1 cellular context compared by ENCODE assay signal in genomic region chr17:18161226-18162094, GRCh38.
TF ChIP-seq lines count a peak whose summit lies in the region.

No MANE protein-coding gene starts in this region.

TF ChIP-seq in GM12878, 131 proteins besides CTCF, POLR2A, EP300 and RAD21 (continued from another document):
- TF ChIP-seq MLLT1 (IDR thresholded peaks at IDR 0.05) (0 out of 2 replicates have a peak, but pooled peaks have one; percentile 16), NR2F1 (conservative IDR thresholded peaks at IDR 0.05) (peak; percentile 99), MXI1 (IDR thresholded peaks at IDR 0.05; ENCODE audit: low read depth, low read length) (0 out of 2 replicates have a peak, but pooled peaks have one; percentile 35), BCL3 (IDR thresholded peaks at IDR 0.05; ENCODE audit: borderline replicate concordance, insufficient read depth, low read depth, low read length, poor library complexity, severe bottlenecking) (peak; percentile 42), MAX (IDR thresholded peaks at IDR 0.05; ENCODE audit: low read depth, low read length) (peak; percentile 15; the same call in 1 of the 2 replicates), BACH1 (IDR thresholded peaks at IDR 0.05; ENCODE audit: borderline replicate concordance) (peak; percentile 53; the same call in 1 of the 2 replicates), NBN (IDR thresholded peaks at IDR 0.05) (no peak), ATF7 (IDR thresholded peaks at IDR 0.05; ENCODE audit: low read depth) (peak; percentile 63), IKZF2 (IDR thresholded peaks at IDR 0.05) (peak; percentile 50 to 55; a peak in 2 of 4 replicates), GATAD2B (conservative IDR thresholded peaks at IDR 0.05; ENCODE audit: low read depth) (peak; percentile 63), USF1 (IDR thresholded peaks at IDR 0.05; ENCODE audit: borderline replicate concordance, extremely low read length, insufficient read depth, low read depth, low read length) (no peak), RAD51 (IDR thresholded peaks at IDR 0.05) (no peak), CHD2 (IDR thresholded peaks at IDR 0.05; ENCODE audit: borderline replicate concordance, low read depth, low read length) (peak; percentile 42; the same call in 1 of the 2 replicates), CREM (IDR thresholded peaks at IDR 0.05; ENCODE audit: low read depth) (peak; percentile 45; the same call in 1 of the 2 replicates), IKZF1 (conservative IDR thresholded peaks at IDR 0.05) (peak; percentile 70), TBL1XR1 (IDR thresholded peaks at IDR 0.05; ENCODE audit: low read depth, low read length) (peak; percentile 76), MTA2 (IDR thresholded peaks at IDR 0.05; ENCODE audit: low read depth) (peak; percentile 59), ZNF687 (IDR thresholded peaks at IDR 0.05) (0 out of 2 replicates have a peak, but pooled peaks have one; percentile 55), MEF2B (IDR thresholded peaks at IDR 0.05; ENCODE audit: partially characterized antibody, poor library complexity, severe bottlenecking) (peak; percentile 95), PKNOX1 (IDR thresholded peaks at IDR 0.05) (peak; percentile 71), TCF3 (IDR thresholded peaks at IDR 0.05; ENCODE audit: borderline replicate concordance, insufficient read depth, low read depth, low read length) (0 out of 2 replicates have a peak, but pooled peaks have one; percentile 60), KAT2A (conservative IDR thresholded peaks at IDR 0.05; ENCODE audit: control insufficient read depth, low read depth, low read length) (no peak), HSF1 (IDR thresholded peaks at IDR 0.05; ENCODE audit: low read depth, low read length) (no peak), PAX5 (IDR thresholded peaks at IDR 0.05; ENCODE audit: borderline replicate concordance, low read depth, low read length) (peak; percentile 71; the same call in 1 of the 2 replicates), ZNF274 (IDR thresholded peaks at IDR 0.05; ENCODE audit: insufficient read depth, insufficient read length) (no peak), CUX1 (IDR thresholded peaks at IDR 0.05; ENCODE audit: insufficient replicate concordance, low read depth, low read length) (peak; percentile 49), ESRRA (IDR thresholded peaks at IDR 0.05; ENCODE audit: low read length) (no peak), SP1 (IDR thresholded peaks at IDR 0.05; ENCODE audit: low read depth, low read length) (peak; percentile 37), TCF12 (IDR thresholded peaks at IDR 0.05; ENCODE audit: low read depth, low read length) (peak; percentile 93), BCL11A (IDR thresholded peaks at IDR 0.05; ENCODE audit: low read depth, low read length) (peak; percentile 70), BCLAF1 (IDR thresholded peaks at IDR 0.05) (no peak), BHLHE40 (IDR thresholded peaks at IDR 0.05; ENCODE audit: borderline replicate concordance in 1 of 2, low read depth in 2 of 2, low read length in 1 of 2) (peak in 1 of 2 experiments; percentile 73; a peak in 2 of 4 replicates), HDGF (IDR thresholded peaks at IDR 0.05) (no peak), CBFB (IDR thresholded peaks at IDR 0.05; ENCODE audit: low read depth) (0 out of 2 replicates have a peak, but pooled peaks have one; percentile 40), NR2C1 (IDR thresholded peaks at IDR 0.05) (peak; percentile 88), SPI1 (IDR thresholded peaks at IDR 0.05; ENCODE audit: borderline replicate concordance, insufficient read depth, low read depth, low read length) (peak; percentile 30; the same call in 1 of the 2 replicates), BMI1 (IDR thresholded peaks at IDR 0.05; ENCODE audit: borderline replicate concordance) (peak; percentile 61; the same call in 1 of the 2 replicates), DPF2 (IDR thresholded peaks at IDR 0.05) (peak; percentile 86)
